ENCODE assay signal across 21 cellular contexts in the genomic region with DNA sequence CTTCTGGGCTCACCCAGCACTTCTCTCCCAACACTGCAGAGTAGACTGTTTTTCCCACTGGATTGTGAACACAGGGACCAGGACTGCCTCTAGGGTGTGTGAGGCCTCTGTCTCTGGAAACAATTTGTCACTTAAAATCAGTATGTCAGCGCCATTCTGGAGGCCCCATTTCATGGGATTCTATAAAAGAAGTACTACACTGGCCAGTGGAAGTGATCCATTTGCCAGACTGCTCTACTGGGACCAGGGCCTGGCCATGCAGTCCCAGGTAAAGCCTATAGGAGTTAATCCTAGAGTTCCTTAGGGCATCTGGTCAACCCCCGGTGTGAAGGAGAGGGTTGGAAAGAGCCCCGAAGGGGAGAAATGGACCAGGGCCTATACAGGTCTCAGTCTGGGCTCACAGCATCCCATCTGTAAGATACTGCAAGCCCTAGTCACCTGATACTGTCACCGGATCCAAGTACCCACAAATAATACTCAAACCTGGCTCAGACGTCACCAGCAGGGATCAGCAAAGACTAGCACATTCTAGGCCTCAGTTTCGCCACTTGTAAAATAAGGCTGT.
"Had no signal": no experiment of that assay in that cellular context is flagged by ENCODE, and none has a peak within 500 bp of the region (broad histone marks: within the 10 kb centered on the region; RNA-seq: fewer than 3 reads in every experiment).

No MANE protein-coding gene starts in this region.

- H3K4me3 ChIP-seq: adrenal gland, ascending aorta, dorsolateral prefrontal cortex, esophagus squamous epithelium, gastrocnemius medialis had no signal

- H3K27me3 ChIP-seq: adrenal gland, ascending aorta, brain microvascular endothelial cell had no signal

- H3K36me3 ChIP-seq: adrenal gland, ascending aorta, brain microvascular endothelial cell, esophagus squamous epithelium, gastrocnemius medialis had no signal

- H3K9me3 ChIP-seq: adrenal gland, ascending aorta, esophagus squamous epithelium, gastrocnemius medialis had no signal

- ATAC-seq: gastrocnemius medialis; left cardiac atrium; stimulated activated naive CD8-positive, alpha-beta T cell treated with anti-CD3 and anti-CD28 coated beads, Interleukin-15, Interleukin-2, amounts not matched to agents 100 U/mL and 50 U/mL, for 24 hours; WTC11 had no signal

- H3K4me1 ChIP-seq: adrenal gland, esophagus squamous epithelium, gastrocnemius medialis had no signal

- H3K27ac ChIP-seq: adrenal gland, ascending aorta, brain microvascular endothelial cell, dorsolateral prefrontal cortex, esophagus squamous epithelium, gastrocnemius medialis had no signal

- DNase-seq: activated CD4-positive, alpha-beta T cell treated with anti-CD3 and anti-CD28 coated beads, Interleukin-2, amount 50 U/mL, for 4 hours; activated naive CD4-positive, alpha-beta T cell; activated T-cell treated with anti-CD3 and anti-CD28 coated beads, Interleukin-2, amount 50 U/mL, for 1 hour; brain microvascular endothelial cell; caudate nucleus; dorsolateral prefrontal cortex; esophagus squamous epithelium; gastrocnemius medialis; hypothalamus; left cardiac atrium; mesendoderm; naive B cell; occipital lobe; posterior cingulate gyrus; stimulated activated CD4-positive, alpha-beta T cell treated with anti-CD3 and anti-CD28 coated beads, Interleukin-4, amount 100 ng/mL, for 24 hours; stimulated activated naive CD8-positive, alpha-beta T cell treated with anti-CD3 and anti-CD28 coated beads, Interleukin-15, Interleukin-2, amounts not matched to agents 100 U/mL and 50 U/mL, for 24 hours; T-helper 9 cell; trophoblast cell had no signal
